1 cellular context compared by ENCODE assay signal in genomic region chr19:38201731-38202130, GRCh38.
TF ChIP-seq lines count a peak whose summit lies in the region.

No MANE protein-coding gene starts in this region.

TF ChIP-seq in K562, 482 proteins besides CTCF, POLR2A, EP300 and RAD21 (continued from another document):
- TF ChIP-seq CLOCK (CRISPR knock-in tag; IDR thresholded peaks at IDR 0.05; ENCODE audit: borderline replicate concordance) (no peak), ZNF316 (IDR thresholded peaks at IDR 0.05) (no peak), DPF2 (IDR thresholded peaks at IDR 0.05) (no peak), YBX1 (IDR thresholded peaks at IDR 0.05) (no peak), ZNF778 (CRISPR knock-in tag; IDR thresholded peaks at IDR 0.05) (no peak)
